In genomic region chr14:70707138-70708038, GRCh38 we compare ENCODE assay signal across 8 cellular contexts.
DNase-seq lines count a peak whose midpoint lies in the region; ATAC-seq and TF ChIP-seq lines count a peak whose summit lies in the region.

No MANE protein-coding gene starts in this region.

- peak; percentile 90 for ATAC-seq in stimulated activated naive CD8-positive, alpha-beta T cell treated with anti-CD3 and anti-CD28 coated beads, Interleukin-15, Interleukin-2, amounts not matched to agents 100 U/mL and 50 U/mL, for 24 hours

- peak; percentile 24 for DNase-seq in GDM1 (lab: John Stamatoyannopoulos, UW)
- DNase-seq in GM20000 (ENCODE audit: low spot score), result peak; percentile 61
- peak; percentile 71 for DNase-seq in HK-2 (ENCODE audit: unreplicated experiment)
- peak; percentile 94 for DNase-seq in astrocyte of the hippocampus (ENCODE audit: low read depth, low spot score)
- peak; percentile 14 for DNase-seq in stimulated activated naive CD8-positive, alpha-beta T cell treated with anti-CD3 and anti-CD28 coated beads, Interleukin-15, Interleukin-2, amounts not matched to agents 100 U/mL and 50 U/mL, for 24 hours
- no peak for DNase-seq in NCI-H187 (lab: John Stamatoyannopoulos, UW)
- no peak for DNase-seq in DMS114 treated with DMSO at 0.1 percent for 48 hours (lab: John Stamatoyannopoulos, UW; ENCODE audit: unreplicated experiment)
- DNase-seq in foreskin melanocyte, result no peak

- TF ChIP-seq CTCF in GM20000 (IDR thresholded peaks at IDR 0.05; ENCODE audit: extremely low read depth, missing control alignments), result no peak

Comparison
In these comparisons a context has a peak if more than half of its experiments do, and no peak if none do; other contexts are left out.
1. DNase-seq: peak in GDM1 (single experiment), GM20000 (single experiment), HK-2 (single experiment), astrocyte of the hippocampus (single experiment) and stimulated activated naive CD8-positive, alpha-beta T cell treated with anti-CD3 and anti-CD28 coated beads, Interleukin-15, Interleukin-2, amounts not matched to agents 100 U/mL and 50 U/mL, for 24 hours (single experiment); none in NCI-H187 (0 of 2), DMS114 treated with DMSO at 0.1 percent for 48 hours (single experiment) and foreskin melanocyte (single experiment).